8 cellular contexts compared by ENCODE assay signal in the genomic region with DNA sequence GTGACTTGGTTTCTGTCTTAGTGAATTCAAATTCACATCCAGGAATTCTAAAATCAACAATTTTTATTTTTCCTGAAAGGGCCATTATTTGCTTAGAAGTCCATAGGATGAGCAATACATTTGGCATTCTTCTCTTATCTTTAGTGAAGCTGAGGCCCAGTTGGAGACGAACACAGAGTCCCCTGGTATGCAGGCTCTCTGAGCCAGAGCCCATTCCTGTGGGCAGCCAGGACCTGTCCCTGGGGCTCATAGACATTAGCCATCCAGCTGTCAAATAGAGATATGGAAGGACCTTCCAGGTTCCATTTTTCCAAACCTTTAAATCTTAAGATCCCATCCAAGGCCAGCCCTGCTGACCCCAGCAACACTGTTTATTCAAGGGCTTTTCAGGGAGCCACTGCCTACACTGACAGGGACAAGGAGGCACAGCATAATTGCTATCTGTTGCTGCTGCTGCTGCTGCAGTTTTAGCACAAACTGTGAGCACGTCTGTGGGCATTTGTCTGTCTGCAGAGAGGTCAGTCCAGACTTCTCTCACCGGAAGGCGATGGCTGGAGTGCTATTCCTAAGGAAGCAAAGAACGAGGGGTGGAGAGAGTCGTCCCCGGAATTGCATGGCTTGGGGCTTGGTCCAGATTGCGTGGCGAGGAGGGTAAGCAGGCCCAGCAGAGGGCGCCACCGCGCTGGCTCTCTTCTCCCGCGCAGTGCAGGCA.
A peak's percentile ranks its signal among the peaks of the same experiment; 100 is the strongest.
DNase-seq lines count a peak whose midpoint lies in the region; ATAC-seq and TF ChIP-seq lines count a peak whose summit lies in the region.

No MANE protein-coding gene starts in this region.

- no peaks in the 10 kb centered on the region for H3F3A ChIP-seq in PC-3 (ENCODE audit: low read length, unreplicated experiment)

- CTCF ChIA-PET in PC-3 (lab: Charles Lee): no interaction called here

- no peaks in the 10 kb centered on the region for H3K27me3 ChIP-seq in PC-3 (ENCODE audit: low read length)

- no peaks in the 10 kb centered on the region for H3K9me3 ChIP-seq in PC-3 (ENCODE audit: low read length)

- peak overlapping the region; percentile 65 for H3K4me2 ChIP-seq in PC-3 (ENCODE audit: low read length)

- no TSS peak for BruUV-seq in PC-3 (replicated peaks; lab: Mats Ljungman, UMichigan)

- no peaks in the 10 kb centered on the region for H4K20me1 ChIP-seq in PC-3 (ENCODE audit: low read length)

- H3K36me3 ChIP-seq in PC-3 (ENCODE audit: low read depth, low read length): no peaks in the 10 kb centered on the region

- DNase-seq in AG09319 (ENCODE audit: extremely low read depth, low read depth) (peak; percentile 56), HK-2 (ENCODE audit: unreplicated experiment) (peak; percentile 78), PC-3 (peak; percentile 74), T47D (ENCODE audit: low read depth in 1 of 2, low spot score in 1 of 2) (peak; percentile 27 to 48), kidney tubule cell (ENCODE audit: low spot score) (peak; percentile 75)
- peak; percentile 1 for DNase-seq in stimulated activated CD8-positive, alpha-beta memory T cell treated with anti-CD3 and anti-CD28 coated beads, Interleukin-12 subunit alpha, Interleukin-12 subunit beta, amount 100 ng/mL, for 4 hours (ENCODE audit: low read depth)

- POLR2A ChIA-PET in PC-3 (lab: Charles Lee; ENCODE audit: unreplicated experiment): no interaction called here

- no peak overlapping the region for H3K4me3 ChIP-seq in PC-3 (ENCODE audit: low read length)

- H3K9me2 ChIP-seq in PC-3 (replicated peaks; ENCODE audit: low read length): no peaks in the 10 kb centered on the region

- ATAC-seq in GM18498 (IDR thresholded peaks at IDR 0.05; ENCODE audit: unreplicated experiment) (peak; percentile 74), PC-3 (peak; percentile 91), HG03378 (IDR thresholded peaks at IDR 0.05; ENCODE audit: unreplicated experiment) (no peak)

- peak overlapping the region; percentile 83 for H3K27ac ChIP-seq in PC-3 (ENCODE audit: low read length)

- in situ Hi-C loops in T47D (cut with HindIII; ENCODE audit: low pct_unique_long_range_greater_than_20kb, low sequenced_read_pairs): no loop called here

- peaks cover 31% of the 10 kb centered on the region for H3K4me1 ChIP-seq in PC-3 (ENCODE audit: insufficient read depth, low read length)

- H3K79me2 ChIP-seq in PC-3 (ENCODE audit: low read length): no peaks in the 10 kb centered on the region

- H2AFZ ChIP-seq in PC-3 (ENCODE audit: low read length): peak overlapping the region; percentile 73

- peak overlapping the region; percentile 72 for H3K9ac ChIP-seq in PC-3 (ENCODE audit: low read length)

- TF ChIP-seq CTCF in AG09319 (IDR thresholded peaks at IDR 0.05; ENCODE audit: low read depth, low read length): peak; percentile 87
- TF ChIP-seq CTCF in PC-3 (conservative IDR thresholded peaks at IDR 0.05; ENCODE audit: low read depth, low read length): peak; percentile 73

- intact Hi-C loops in PC-3 (cut with micrococcal nuclease): loop anchor here (5.0 kb wide), 2 partner anchors 130 to 225 kb away; no protein-coding TSS in a partner anchor

Comparison
In these comparisons a context has a peak if more than half of its experiments do, and no peak if none do; other contexts are left out.
1. DNase-seq: peak in every context shown above with its lines; median percentile 78 in HK-2; 75 in kidney tubule cell; 74 in PC-3; 56 in AG09319; 38 in T47D; 1 in stimulated activated CD8-positive, alpha-beta memory T cell treated with anti-CD3 and anti-CD28 coated beads, Interleukin-12 subunit alpha, Interleukin-12 subunit beta, amount 100 ng/mL, for 4 hours.